Comparison of ENCODE assay signal across 15 cellular contexts in the genomic region with DNA sequence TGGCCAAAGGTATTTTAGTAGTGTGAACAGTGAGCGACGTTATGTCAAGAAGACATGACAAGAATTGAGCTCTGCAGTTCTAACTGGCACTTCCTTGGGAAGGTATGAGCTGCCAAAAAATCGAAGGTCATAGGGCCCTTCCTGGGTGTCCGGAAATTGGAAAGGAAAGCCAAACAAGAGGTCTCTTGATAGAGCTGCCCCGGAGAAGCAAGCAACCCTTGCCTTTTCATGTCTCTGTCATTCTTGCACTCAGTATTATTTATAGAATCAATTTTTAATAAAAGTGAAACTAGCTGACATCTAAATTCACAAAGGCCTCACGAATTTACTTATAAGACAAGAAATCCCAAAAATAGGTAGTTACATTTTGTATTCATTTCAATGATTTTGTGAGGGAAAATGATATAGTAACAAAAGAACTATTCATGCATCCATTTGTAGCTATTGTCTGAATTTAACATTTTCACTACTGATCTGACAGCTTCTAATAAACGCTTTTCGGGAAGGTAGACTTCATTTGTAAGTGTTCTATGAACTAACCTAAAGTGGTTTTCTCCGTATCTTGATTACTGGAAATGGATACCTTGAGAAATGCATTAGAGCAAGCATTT.
"Had no signal": no experiment of that assay in that cellular context is flagged by ENCODE, and none has a peak within 500 bp of the region (broad histone marks: within the 10 kb centered on the region; RNA-seq: fewer than 3 reads in every experiment).

No MANE protein-coding gene starts in this region.

- H3K4me1 Mint-ChIP-seq: activated CD4-positive, alpha-beta T cell treated with anti-CD3 and anti-CD28 coated beads, Interleukin-2, amount 10 ng/mL, durations not matched to agents 7 days and 5 days; naive thymus-derived CD8-positive, alpha-beta T cell had no signal

- ATAC-seq: naive thymus-derived CD8-positive, alpha-beta T cell had no signal

- H3K79me2 ChIP-seq: parathyroid adenoma had no signal

- H3K4me1 ChIP-seq: ascending aorta, breast epithelium, esophagus squamous epithelium, parathyroid adenoma had no signal

- H3K27ac Mint-ChIP-seq: activated CD4-positive, alpha-beta T cell treated with anti-CD3 and anti-CD28 coated beads, Interleukin-2, amount 10 ng/mL, durations not matched to agents 7 days and 5 days; activated naive CD4-positive, alpha-beta T cell treated with anti-CD3 and anti-CD28 coated beads for 36 hours; activated T-helper 1 cell treated with anti-CD3 and anti-CD28 coated beads, Interleukin-12 subunit alpha, Interleukin-12 subunit beta, Interleukin-2, Interleukin-4 antibody, amounts not matched to agents 30 ng/mL and 10 ng/mL and 1 ng/mL, durations not matched to agents 14 hours and 24 hours and 36 hours; naive thymus-derived CD8-positive, alpha-beta T cell had no signal

- H3K9me3 ChIP-seq: ascending aorta, neutrophil had no signal

- H3K36me3 ChIP-seq: ascending aorta, breast epithelium, esophagus squamous epithelium, neutrophil had no signal

- H3K27me3 Mint-ChIP-seq: activated CD4-positive, alpha-beta T cell treated with anti-CD3 and anti-CD28 coated beads, Interleukin-2, amount 10 ng/mL, durations not matched to agents 7 days and 5 days had no signal

- H3K27me3 ChIP-seq: ascending aorta, breast epithelium, esophagus squamous epithelium, neutrophil had no signal

- DNase-seq: activated CD4-positive, alpha-beta T cell treated with anti-CD3 and anti-CD28 coated beads, Interleukin-2, amount 10 ng/mL, durations not matched to agents 7 days and 5 days; activated CD4-positive, CD25-positive, alpha-beta regulatory T cell; activated CD8-positive, alpha-beta memory T cell treated with anti-CD3 and anti-CD28 coated beads, Interleukin-2, amount 50 U/mL, for 48 hours; activated naive CD4-positive, alpha-beta T cell treated with anti-CD3 and anti-CD28 coated beads for 36 hours; cerebellar nuclear complex; effector CD8-positive, alpha-beta T cell; esophagus squamous epithelium; mesenchymal stem cell; naive thymus-derived CD8-positive, alpha-beta T cell; stimulated activated CD4-positive, alpha-beta T cell treated with anti-CD3 and anti-CD28 coated beads, Interleukin-2, amount 100 ng/mL, for 24 hours had no signal

- H3K4me3 Mint-ChIP-seq: activated CD4-positive, alpha-beta T cell treated with anti-CD3 and anti-CD28 coated beads, Interleukin-2, amount 10 ng/mL, durations not matched to agents 7 days and 5 days; activated naive CD4-positive, alpha-beta T cell treated with anti-CD3 and anti-CD28 coated beads for 36 hours; activated T-helper 1 cell treated with anti-CD3 and anti-CD28 coated beads, Interleukin-12 subunit alpha, Interleukin-12 subunit beta, Interleukin-2, Interleukin-4 antibody, amounts not matched to agents 30 ng/mL and 10 ng/mL and 1 ng/mL, durations not matched to agents 14 hours and 24 hours and 36 hours; naive thymus-derived CD8-positive, alpha-beta T cell had no signal

- H3K4me3 ChIP-seq: ascending aorta, breast epithelium, esophagus squamous epithelium had no signal

- H3K27ac ChIP-seq: ascending aorta, breast epithelium, esophagus squamous epithelium, neutrophil, parathyroid adenoma had no signal

- H2AFZ ChIP-seq: parathyroid adenoma had no signal
